16 cellular contexts compared by ENCODE assay signal in genomic region chr4:41478518-41478917, GRCh38. TPM values are rescaled to one million over a fixed set of nuclear protein-coding genes. Genes with fewer than 3 reads are reported as not detected.
DNase-seq lines count a peak whose midpoint lies in the region; ATAC-seq and TF ChIP-seq lines count a peak whose summit lies in the region.
"Had no signal": no experiment of that assay in that cellular context is flagged by ENCODE, and none has a peak within 500 bp of the region (broad histone marks: within the 10 kb centered on the region; RNA-seq: fewer than 3 reads in every experiment).

No MANE protein-coding gene starts in this region.

- H3K27me3 ChIP-seq in SJCRH30 (no peaks in the 10 kb centered on the region), tibial nerve (no peaks in the 10 kb centered on the region)
- H3K27me3 ChIP-seq: BLaER1 had no signal

- 85 to 90% methylated on average over 3 of the region's 3 CpGs for whole genome bisulfite sequencing in tibial nerve, 2 donors

- no peak for TF ChIP-seq CTCF in tibial nerve (IDR thresholded peaks at IDR 0.05)

- DNase-seq in SJCRH30 (no peak), dermis microvascular lymphatic vessel endothelial cell (ENCODE audit: low read depth in 2 of 2) (peak; percentile 36 to 52), lung microvascular endothelial cell (ENCODE audit: low read depth in 2 of 2) (peak; percentile 25 to 74), kidney tubule cell (ENCODE audit: low spot score) (no peak), tibial nerve (ENCODE audit: low spot score in 2 of 2) (no peak)
- DNase-seq: Caco-2; CD4-positive, CD25-positive, alpha-beta regulatory T cell; CD8-positive, alpha-beta T cell; DMS153; DND-41; GM23248; H9 had no signal

- H3K4me1 ChIP-seq in SJCRH30, result peaks cover 37% of the 10 kb centered on the region
- H3K4me1 ChIP-seq in tibial nerve, result peaks cover 0 to 5% (median 0%) of the 10 kb centered on the region in 4 donors
- H3K4me1 ChIP-seq: BLaER1 had no signal

- H3K4me3 ChIP-seq in SJCRH30 (no peak overlapping the region), tibial nerve (no peak overlapping the region)
- H3K4me3 ChIP-seq: BLaER1, GM23248 had no signal

- H3K27ac ChIP-seq in SJCRH30 (peak overlapping the region; percentile 68), tibial nerve (no peak overlapping the region)
- H3K27ac ChIP-seq: BLaER1, GM23248 had no signal

- ATAC-seq in GM21447 (IDR thresholded peaks at IDR 0.05; ENCODE audit: unreplicated experiment), result no peak
- ATAC-seq: CD8-positive, alpha-beta T cell; HCT116 had no signal

- H3K36me3 ChIP-seq in SJCRH30 (no peaks in the 10 kb centered on the region), tibial nerve (no peaks in the 10 kb centered on the region)
- H3K36me3 ChIP-seq: BLaER1 had no signal

- TF ChIP-seq POLR2A in tibial nerve (IDR thresholded peaks at IDR 0.05), result no peak

- H3K9me3 ChIP-seq in SJCRH30 (replicated peaks) (no peaks in the 10 kb centered on the region), tibial nerve (no peaks in the 10 kb centered on the region)
- H3K9me3 ChIP-seq: BLaER1, Caco-2 had no signal

- TF ChIP-seq EP300 in tibial nerve (IDR thresholded peaks at IDR 0.05), result no peak

RNA-seq across cellular contexts. Expression of gene LIMCH1, which starts 59.4 kb away (rescaled TPM):
- 112 and 128 TPM in 2 replicates for total RNA-seq in SJCRH30 (2014; rRNA removed; shearing (Covaris generic))
- total RNA-seq in dermis microvascular lymphatic vessel endothelial cell (17.3 and 25.4 TPM in 2 replicates), lung microvascular endothelial cell (15.7 and 20.7 TPM in 2 replicates), tibial nerve (100 to 1,000 TPM in 1 of 4 donors, 10 to 100 TPM in 3; 57.6 to 106 (median 90.5) TPM)
- total RNA-seq: B cell; CD8-positive, alpha-beta T cell had no signal

Comparison
In these comparisons a context has a peak if more than half of its experiments do, and no peak if none do; other contexts are left out.
1. DNase-seq: peak in dermis microvascular lymphatic vessel endothelial cell (2 of 2) and lung microvascular endothelial cell (2 of 2); none in SJCRH30 (0 of 2), kidney tubule cell (single experiment) and tibial nerve (0 of 2).